ENCODE assay signal across 10 cellular contexts in the genomic region with DNA sequence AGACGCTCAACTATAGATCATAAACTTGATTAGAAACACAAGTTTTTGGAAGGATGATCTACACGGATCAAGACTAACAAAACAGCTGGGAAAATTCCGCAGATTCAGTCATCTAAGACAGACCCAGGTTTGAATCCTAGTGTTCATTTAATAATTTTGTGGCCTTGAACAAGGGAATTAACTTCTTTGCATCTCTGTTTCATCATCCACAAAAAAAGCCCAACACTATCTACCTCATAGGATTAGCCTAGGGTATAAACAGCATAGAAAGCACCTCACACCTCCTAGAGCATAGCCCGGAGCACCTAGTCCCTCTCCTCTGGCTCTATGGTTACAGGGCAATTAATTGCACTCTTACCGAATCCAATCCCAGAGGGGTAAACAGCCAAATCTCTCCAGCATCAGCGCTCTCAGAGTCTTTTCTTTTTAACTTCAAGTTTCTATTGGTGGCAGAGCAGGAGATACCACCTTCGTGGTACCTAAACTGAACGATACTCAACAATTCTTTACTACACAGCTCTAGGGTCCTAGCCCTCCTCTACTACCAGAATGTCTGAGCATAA. TPM values are rescaled to one million over a fixed set of nuclear protein-coding genes. Genes with fewer than 3 reads are reported as not detected.
DNase-seq lines count a peak whose midpoint lies in the region; ATAC-seq and TF ChIP-seq lines count a peak whose summit lies in the region.
"Had no signal": no experiment of that assay in that cellular context is flagged by ENCODE, and none has a peak within 500 bp of the region (broad histone marks: within the 10 kb centered on the region; RNA-seq: fewer than 3 reads in every experiment).

No MANE protein-coding gene starts in this region.

- H4K20me1 ChIP-seq in DOHH2 (ENCODE audit: control insufficient read depth, insufficient read depth, low read depth, low read length) (peaks cover 35% of the 10 kb centered on the region), osteoblast (ENCODE audit: insufficient read depth, low read length) (peaks cover 2% of the 10 kb centered on the region)

- no peak overlapping the region for H2AFZ ChIP-seq in osteoblast (ENCODE audit: low read length)

- H3K9me3 ChIP-seq in DOHH2 (ENCODE audit: control insufficient read depth, insufficient read depth, low read length) (no peaks in the 10 kb centered on the region), osteoblast (ENCODE audit: low read depth, low read length) (no peaks in the 10 kb centered on the region), colonic mucosa (no peaks in the 10 kb centered on the region), SJCRH30 (replicated peaks) (no peaks in the 10 kb centered on the region)
- H3K9me3 ChIP-seq: pancreas had no signal

- H3F3A ChIP-seq in DOHH2 (ENCODE audit: control insufficient read depth, insufficient read depth), result peaks cover 7% of the 10 kb centered on the region; the same call in 1 of the 2 replicates

- H3K9ac ChIP-seq in colonic mucosa (ENCODE audit: low read depth in 2 of 2, low read length in 2 of 2), result no peak overlapping the region

- H3K79me2 ChIP-seq in DOHH2 (ENCODE audit: control insufficient read depth, low read length), result peaks cover 81% of the 10 kb centered on the region
- peaks cover 79% of the 10 kb centered on the region for H3K79me2 ChIP-seq in osteoblast (ENCODE audit: insufficient read depth, low read length)

- TF ChIP-seq CTCF in DOHH2 (IDR thresholded peaks at IDR 0.05; ENCODE audit: low read depth, low read length, poor library complexity, severe bottlenecking), result no peak
- no peak for TF ChIP-seq CTCF in osteoblast (IDR thresholded peaks at IDR 0.05; ENCODE audit: extremely low read depth, low read depth, low read length)
- TF ChIP-seq CTCF in GM10248 (IDR thresholded peaks at IDR 0.05; ENCODE audit: control extremely low read depth, extremely low read depth, low read depth, missing control alignments), result no peak
- no peak for TF ChIP-seq CTCF in colonic mucosa (IDR thresholded peaks at IDR 0.05)

- peak; percentile 24 for DNase-seq in NCI-H128 (lab: John Stamatoyannopoulos, UW; ENCODE audit: unreplicated experiment)
- DNase-seq in cerebellar cortex (ENCODE audit: low spot score), result peak; percentile 31
- peak; percentile 10 for DNase-seq in osteoblast (ENCODE audit: insufficient read length, low spot score, missing footprints)
- DNase-seq in GM10248 (ENCODE audit: extremely low spot score), result no peak
- DNase-seq in colonic mucosa, result no peak
- no peak for DNase-seq in SJCRH30
- DNase-seq: NCI-H1092, pancreas had no signal

- H3K9me2 ChIP-seq in DOHH2 (replicated peaks; ENCODE audit: control insufficient read depth, low read length), result no peaks in the 10 kb centered on the region

- peak overlapping the region; percentile 99 for H3K4me3 ChIP-seq in DOHH2 (ENCODE audit: low read length)
- H3K4me3 ChIP-seq in osteoblast (ENCODE audit: insufficient read depth, low read length), result peak overlapping the region; percentile 84
- H3K4me3 ChIP-seq in colonic mucosa, result no peak overlapping the region
- H3K4me3 ChIP-seq in SJCRH30, result no peak overlapping the region
- H3K4me3 ChIP-seq: pancreas had no signal

- H3K27me3 ChIP-seq in DOHH2 (ENCODE audit: control insufficient read depth, low read length) (no peaks in the 10 kb centered on the region), osteoblast (ENCODE audit: insufficient read depth, low read length) (no peaks in the 10 kb centered on the region), colonic mucosa (no peaks in the 10 kb centered on the region), SJCRH30 (no peaks in the 10 kb centered on the region)
- H3K27me3 ChIP-seq: pancreas had no signal

- peaks cover 52% of the 10 kb centered on the region for H3K36me3 ChIP-seq in DOHH2 (ENCODE audit: control insufficient read depth, low read length)
- H3K36me3 ChIP-seq in osteoblast (ENCODE audit: insufficient read depth, low read length), result no peaks in the 10 kb centered on the region
- no peaks in the 10 kb centered on the region for H3K36me3 ChIP-seq in colonic mucosa
- peaks cover 3% of the 10 kb centered on the region; the same call in 1 of the 2 replicates for H3K36me3 ChIP-seq in SJCRH30
- H3K36me3 ChIP-seq: pancreas had no signal

- H3K27ac ChIP-seq in DOHH2 (ENCODE audit: low read depth, low read length) (no peak overlapping the region), osteoblast (ENCODE audit: low read depth, low read length) (peak overlapping the region; percentile 96), colonic mucosa (no peak overlapping the region), SJCRH30 (no peak overlapping the region)
- H3K27ac ChIP-seq: pancreas had no signal

- ATAC-seq in GM18519 (IDR thresholded peaks at IDR 0.05; ENCODE audit: low FRiP score, unreplicated experiment), result no peak
- ATAC-seq: pancreas had no signal

- intact Hi-C loops in colonic mucosa (cut with DNase I), result loop anchor here (10.0 kb wide), 1 partner anchor 1131 kb away; no protein-coding TSS in a partner anchor

- peaks cover 56% of the 10 kb centered on the region for H3K4me1 ChIP-seq in DOHH2 (ENCODE audit: control insufficient read depth, low read length)
- peaks cover 24% of the 10 kb centered on the region for H3K4me1 ChIP-seq in osteoblast (ENCODE audit: insufficient read depth, low read length)
- H3K4me1 ChIP-seq in colonic mucosa, result peaks cover 15% of the 10 kb centered on the region
- peaks cover 6% of the 10 kb centered on the region; the same call in 1 of the 2 replicates for H3K4me1 ChIP-seq in SJCRH30

- POLR2A ChIA-PET in GM10248 (lab: Yijun Ruan, JAX), result no interaction called here

- H3K4me2 ChIP-seq in DOHH2 (ENCODE audit: low read length) (peak overlapping the region; percentile 75), osteoblast (ENCODE audit: insufficient read depth, low read length) (peak overlapping the region; percentile 92)

- CTCF ChIA-PET in GM10248 (lab: Yijun Ruan, JAX), result interaction anchor here (1.0 to 1.3 kb wide), 3 partner anchors 10 to 143 kb away, joined by 3 to 5 read pairs (median 4); no protein-coding TSS in a partner anchor

RNA-seq across cellular contexts. Expression of gene TBL1XR1, which starts 3.5 kb away (rescaled TPM):
- total RNA-seq in osteoblast, result 278 and 297 TPM in 2 replicates
- total RNA-seq in colonic mucosa, result 100 to 1,000 TPM; 202 to 226 TPM
- 153 and 161 TPM in 2 replicates for total RNA-seq in SJCRH30 (2014; rRNA removed; shearing (Covaris generic))

Comparison
In these comparisons a context has a peak if more than half of its experiments do, and no peak if none do; other contexts are left out.
1. H3K4me3 ChIP-seq: peak in DOHH2 (single experiment) and osteoblast (single experiment); none in colonic mucosa (single experiment) and SJCRH30 (single experiment).
2. DNase-seq: peak in NCI-H128 (single experiment), cerebellar cortex (single experiment) and osteoblast (single experiment); none in GM10248 (single experiment), colonic mucosa (single experiment) and SJCRH30 (0 of 2).